In genomic region chr22:18001040-18001893, GRCh38 we compare ENCODE assay signal across 8 cellular contexts. TPM values are rescaled to one million over a fixed set of nuclear protein-coding genes. Genes with fewer than 3 reads are reported as not detected.
A peak's percentile ranks its signal among the peaks of the same experiment; 100 is the strongest.
DNase-seq lines count a peak whose midpoint lies in the region; ATAC-seq and TF ChIP-seq lines count a peak whose summit lies in the region.

No MANE protein-coding gene starts in this region.

- under 1% methylated on average over 84 of the region's 96 CpGs for WGBS in mesenchymal stem cell

- peaks cover 12% of the 10 kb centered on the region for H3K79me1 ChIP-seq in mesenchymal stem cell (replicated peaks; ENCODE audit: low read length, poor library complexity, severe bottlenecking)

- peak overlapping the region; percentile 45 to 99 for H3K18ac ChIP-seq in mesenchymal stem cell (ENCODE audit: low read depth in 1 of 2, low read length in 2 of 2)

- no peak overlapping the region for H2AK5ac ChIP-seq in mesenchymal stem cell (ENCODE audit: low read length, severe bottlenecking)

- peak overlapping the region; percentile 92 for H3K4me3 ChIP-seq in OCI-LY3 (ENCODE audit: low read length)
- peak overlapping the region; percentile 87 to 91 for H3K4me3 ChIP-seq in mesenchymal stem cell (ENCODE audit: insufficient read depth in 1 of 2, low read depth in 1 of 2, low read length in 2 of 2)

- peak overlapping the region; percentile 95 for H2BK5ac ChIP-seq in mesenchymal stem cell (ENCODE audit: low read depth, low read length, poor library complexity, severe bottlenecking)

- H3K23ac ChIP-seq in mesenchymal stem cell (ENCODE audit: low read length in 2 of 2): no peak overlapping the region

- H4K20me1 ChIP-seq in OCI-LY3 (ENCODE audit: insufficient read depth, low read length): peaks cover 29% of the 10 kb centered on the region

- H2BK12ac ChIP-seq in mesenchymal stem cell (ENCODE audit: low read length in 2 of 2): peak overlapping the region in 1 of 2 experiments; percentile 92

- peak overlapping the region; percentile 92 to 97 (median 95) for H3K4me3 Mint-ChIP-seq in IgD-negative memory B cell
- H3K4me3 Mint-ChIP-seq in endothelial cell (ENCODE audit: unreplicated experiment): peak overlapping the region; percentile 93

- H3K9me3 ChIP-seq in OCI-LY3 (ENCODE audit: insufficient read depth, low read length) (no peaks in the 10 kb centered on the region), mesenchymal stem cell (ENCODE audit: control insufficient read depth, low read length) (no peaks in the 10 kb centered on the region)

- H4K8ac ChIP-seq in mesenchymal stem cell (ENCODE audit: low read length): peak overlapping the region; percentile 73

- TF ChIP-seq CTCF in OCI-LY3 (IDR thresholded peaks at IDR 0.05; ENCODE audit: low read depth, low read length) (peak; percentile 57), endothelial cell (IDR thresholded peaks at IDR 0.05; ENCODE audit: unreplicated experiment) (peak; percentile 40)

- H3K4me1 Mint-ChIP-seq in IgD-negative memory B cell: peaks cover 51 to 61% (median 58%) of the 10 kb centered on the region in 3 donors
- H3K4me1 Mint-ChIP-seq in endothelial cell (ENCODE audit: unreplicated experiment): peaks cover 13% of the 10 kb centered on the region

- H2BK15ac ChIP-seq in mesenchymal stem cell (ENCODE audit: low read depth, poor library complexity, severe bottlenecking): no peak overlapping the region

- H3K9me3 Mint-ChIP-seq in IgD-negative memory B cell (no peaks in the 10 kb centered on the region), endothelial cell (ENCODE audit: unreplicated experiment) (no peaks in the 10 kb centered on the region)

- peak overlapping the region; percentile 65 for H4K91ac ChIP-seq in mesenchymal stem cell (ENCODE audit: low read length)

- peaks cover 11% of the 10 kb centered on the region for H3K36me3 ChIP-seq in OCI-LY3 (replicated peaks; ENCODE audit: low read depth, low read length)
- peaks cover 0 to 6% of the 10 kb centered on the region in 2 experiments for H3K36me3 ChIP-seq in mesenchymal stem cell (ENCODE audit: control insufficient read depth in 1 of 2, insufficient read depth in 2 of 2, low read depth in 1 of 2, low read length in 2 of 2)

- H3K14ac ChIP-seq in mesenchymal stem cell (ENCODE audit: low read length in 2 of 2): peak overlapping the region in 1 of 2 experiments; percentile 90

- peaks cover 1% of the 10 kb centered on the region for H3K27me3 Mint-ChIP-seq in IgD-negative memory B cell
- peaks cover 2% of the 10 kb centered on the region for H3K27me3 Mint-ChIP-seq in endothelial cell (ENCODE audit: unreplicated experiment)

- peak overlapping the region; percentile 92 for H3K4me2 ChIP-seq in OCI-LY3 (ENCODE audit: low read length)
- H3K4me2 ChIP-seq in mesenchymal stem cell (ENCODE audit: low read length, poor library complexity, severe bottlenecking): peak overlapping the region; percentile 100

- peak overlapping the region in 1 of 2 experiments; percentile 94 for H3K4ac ChIP-seq in mesenchymal stem cell (ENCODE audit: low read depth in 1 of 2, low read length in 2 of 2)

- no peaks in the 10 kb centered on the region for H3K27me3 ChIP-seq in OCI-LY3 (ENCODE audit: low read depth, low read length)
- H3K27me3 ChIP-seq in mesenchymal stem cell (ENCODE audit: control insufficient read depth in 1 of 2, insufficient read depth in 1 of 2, low read length in 2 of 2): no peaks in the 10 kb centered on the region

- H3K4me1 ChIP-seq in OCI-LY3 (ENCODE audit: low read length): peaks cover 60% of the 10 kb centered on the region
- H3K4me1 ChIP-seq in mesenchymal stem cell (ENCODE audit: control insufficient read depth, insufficient read depth, low read depth, low read length): peaks cover 19% of the 10 kb centered on the region

- no peaks in the 10 kb centered on the region for H3K36me3 Mint-ChIP-seq in IgD-negative memory B cell
- peaks cover 6% of the 10 kb centered on the region for H3K36me3 Mint-ChIP-seq in endothelial cell (ENCODE audit: low read depth, unreplicated experiment)

- H3K9ac ChIP-seq in OCI-LY3 (ENCODE audit: low read length) (peak overlapping the region; percentile 82), mesenchymal stem cell (ENCODE audit: low read length) (peak overlapping the region; percentile 99)

- peak overlapping the region; percentile 80 for H3K27ac ChIP-seq in OCI-LY3 (ENCODE audit: low read length)
- H3K27ac ChIP-seq in mesenchymal stem cell (ENCODE audit: low read length, poor library complexity, severe bottlenecking): peak overlapping the region; percentile 92

- peak; percentile 96 for DNase-seq in GF-D8 (lab: John Stamatoyannopoulos, UW)
- peak; percentile 46 for DNase-seq in activated T-cell treated with anti-CD3 and anti-CD28 coated beads for 4 hours
- peak; percentile 81 for DNase-seq in endothelial cell (ENCODE audit: low spot score)
- peak; percentile 99 for DNase-seq in mesenchymal stem cell
- DNase-seq in stimulated activated CD4-positive, alpha-beta T cell treated with anti-CD3 and anti-CD28 coated beads, TNF-alpha, amount 100 ng/mL, for 48 hours (ENCODE audit: low read depth in 3 of 3): peak; percentile 58 to 74 (median 71)

- peak overlapping the region; percentile 44 for H2BK120ac ChIP-seq in mesenchymal stem cell (ENCODE audit: low read depth, low read length)

- peak overlapping the region; percentile 96 to 98 (median 97) for H3K27ac Mint-ChIP-seq in IgD-negative memory B cell
- peak overlapping the region; percentile 90 for H3K27ac Mint-ChIP-seq in endothelial cell (ENCODE audit: unreplicated experiment)

- peaks cover 61% of the 10 kb centered on the region for H3K79me2 ChIP-seq in OCI-LY3 (ENCODE audit: low read length)

- ATAC-seq in GM19397 (IDR thresholded peaks at IDR 0.05; ENCODE audit: unreplicated experiment): no peak

- peak overlapping the region; percentile 17 for H2AFZ ChIP-seq in OCI-LY3 (ENCODE audit: low read depth, low read length)
- peak overlapping the region; percentile 71 for H2AFZ ChIP-seq in mesenchymal stem cell (ENCODE audit: low read depth, low read length)

RNA-seq across cellular contexts. Expression of gene MICAL3, which starts 23.1 kb away (rescaled TPM):
- polyA plus RNA-seq in IgD-negative memory B cell: 12.0 TPM
- total RNA-seq in endothelial cell (ENCODE audit: unreplicated experiment): 54.3 TPM
- 8.3 TPM for polyA plus RNA-seq in mesenchymal stem cell (2013, experiment 1 of 2)
- 6.7 TPM for polyA plus RNA-seq in mesenchymal stem cell (2013, experiment 2 of 2)

Comparison
In these comparisons a context has a peak if more than half of its experiments do, and no peak if none do; other contexts are left out.
1. DNase-seq: peak in every context shown above with its lines; median percentile 99 in mesenchymal stem cell; 96 in GF-D8; 81 in endothelial cell; 71 in stimulated activated CD4-positive, alpha-beta T cell treated with anti-CD3 and anti-CD28 coated beads, TNF-alpha, amount 100 ng/mL, for 48 hours; 46 in activated T-cell treated with anti-CD3 and anti-CD28 coated beads for 4 hours.